26 cellular contexts compared by ENCODE assay signal in the genomic region with DNA sequence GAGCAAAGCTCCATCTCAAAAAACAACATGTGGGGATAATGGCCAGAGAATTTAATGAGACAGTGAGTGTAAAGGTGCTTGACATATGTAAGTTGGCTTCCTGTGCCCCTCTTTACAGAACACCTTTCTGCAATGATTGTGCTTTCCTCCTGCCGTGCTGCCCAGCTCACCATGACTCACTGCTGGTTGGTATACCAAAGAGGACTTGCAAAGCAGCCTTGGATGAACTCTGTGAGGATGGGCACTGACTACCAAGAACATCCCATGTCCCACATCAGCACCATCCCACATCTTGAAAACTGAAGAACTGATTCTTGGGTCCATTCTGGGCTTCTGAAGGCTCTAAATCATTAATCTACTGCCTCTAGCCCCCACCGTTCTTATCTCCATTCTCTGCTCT. TPM values are rescaled to one million over a fixed set of nuclear protein-coding genes. Genes with fewer than 3 reads are reported as not detected.
A peak's percentile ranks its signal among the peaks of the same experiment; 100 is the strongest.
DNase-seq lines count a peak whose midpoint lies in the region; ATAC-seq, FAIRE-seq and TF ChIP-seq lines count a peak whose summit lies in the region.
"Had no signal": no experiment of that assay in that cellular context is flagged by ENCODE, and none has a peak within 500 bp of the region (broad histone marks: within the 10 kb centered on the region; RNA-seq: fewer than 3 reads in every experiment).

No MANE protein-coding gene starts in this region.

- no TSS peak for BruUV-seq in PC-3 (replicated peaks; lab: Mats Ljungman, UMichigan)

- H3K27me3 ChIP-seq in GM23248 (replicated peaks; ENCODE audit: insufficient read depth) = peaks cover 8% of the 10 kb centered on the region
- H3K27me3 ChIP-seq in PC-3 (ENCODE audit: low read length) = no peaks in the 10 kb centered on the region
- no peaks in the 10 kb centered on the region for H3K27me3 ChIP-seq in bronchial epithelial cell (ENCODE audit: control insufficient read depth, insufficient read depth, low read length)
- H3K27me3 ChIP-seq in left lung = no peaks in the 10 kb centered on the region
- H3K27me3 ChIP-seq: BLaER1 treated with 17β-estradiol and CSF1 and Interleukin-3, amounts not matched to agents 10 nM and 100 nM had no signal

- TF ChIP-seq CTCF in PC-3 (conservative IDR thresholded peaks at IDR 0.05; ENCODE audit: low read depth, low read length) (no peak), bronchial epithelial cell (IDR thresholded peaks at IDR 0.05; ENCODE audit: insufficient read depth, low read length, severe bottlenecking) (no peak), left lung (IDR thresholded peaks at IDR 0.05) (no peak)

- no peaks in the 10 kb centered on the region for H3K4me1 ChIP-seq in GM23248 (ENCODE audit: insufficient read depth)
- peaks cover 10% of the 10 kb centered on the region; the same call in 1 of the 2 replicates for H3K4me1 ChIP-seq in PC-3 (ENCODE audit: insufficient read depth, low read length)
- no peaks in the 10 kb centered on the region for H3K4me1 ChIP-seq in left lung

- POLR2A ChIA-PET in PC-3 (lab: Charles Lee; ENCODE audit: unreplicated experiment) = no interaction called here

- CTCF ChIA-PET in PC-3 (lab: Charles Lee) = interaction anchor here (0.6 kb wide), 1 partner anchor 223 kb away, joined by 4 read pairs; no protein-coding TSS in a partner anchor

- no peak overlapping the region for H2AFZ ChIP-seq in GM23248
- no peak overlapping the region for H2AFZ ChIP-seq in PC-3 (ENCODE audit: low read length)

- H3K9me2 ChIP-seq in GM23248 (ENCODE audit: insufficient read depth) (no peaks in the 10 kb centered on the region), PC-3 (replicated peaks; ENCODE audit: low read length) (no peaks in the 10 kb centered on the region)
- H3K9me2 ChIP-seq: SK-N-SH had no signal

- no peaks in the 10 kb centered on the region for H3K36me3 ChIP-seq in GM23248 (ENCODE audit: low read depth)
- no peaks in the 10 kb centered on the region for H3K36me3 ChIP-seq in PC-3 (ENCODE audit: low read depth, low read length)
- no peaks in the 10 kb centered on the region for H3K36me3 ChIP-seq in bronchial epithelial cell (ENCODE audit: control insufficient read depth, insufficient read depth, low read length)
- H3K36me3 ChIP-seq in left lung = no peaks in the 10 kb centered on the region

- ATAC-seq in PC-3 = peak; percentile 96
- ATAC-seq in HG02870 (IDR thresholded peaks at IDR 0.05; ENCODE audit: unreplicated experiment) = no peak
- ATAC-seq in GM21360 (IDR thresholded peaks at IDR 0.05; ENCODE audit: unreplicated experiment) = no peak
- no peak for ATAC-seq in left lung
- no peak for ATAC-seq in GM18861 (IDR thresholded peaks at IDR 0.05; ENCODE audit: unreplicated experiment)

- no peaks in the 10 kb centered on the region for H3F3A ChIP-seq in GM23248 (ENCODE audit: insufficient read depth)
- no peaks in the 10 kb centered on the region for H3F3A ChIP-seq in PC-3 (ENCODE audit: low read length, unreplicated experiment)

- no peaks in the 10 kb centered on the region for H3K79me2 ChIP-seq in GM23248 (ENCODE audit: insufficient read depth)
- H3K79me2 ChIP-seq in PC-3 (ENCODE audit: low read length) = no peaks in the 10 kb centered on the region

- H4K20me1 ChIP-seq in GM23248 (ENCODE audit: insufficient read depth) (no peaks in the 10 kb centered on the region), PC-3 (ENCODE audit: low read length) (no peaks in the 10 kb centered on the region)
- H4K20me1 ChIP-seq: BLaER1 treated with 17β-estradiol and CSF1 and Interleukin-3, amounts not matched to agents 10 nM and 100 nM had no signal

- intact Hi-C loops in PC-3 (cut with micrococcal nuclease) = no loop called here
- intact Hi-C loops in left lung (cut with DNase I) = no loop called here

- FAIRE-seq in bronchial epithelial cell (lab: Jason Lieb, UNC) = no peak
- FAIRE-seq: HTR-8/SVneo had no signal

- DNase-seq in GM23248 = peak; percentile 16
- peak; percentile 68 for DNase-seq in PC-3
- DNase-seq in bronchial epithelial cell (ENCODE audit: low read depth) = peak; percentile 50
- no peak for DNase-seq in left lung
- DNase-seq: ACHN; Calu3; CD4-positive, alpha-beta memory T cell; GDM1; H9; KG1; MV-4-11; NCI-H1105 treated with DMSO at 0.1 percent for 48 hours; NCI-H2029 treated with DMSO at 0.1 percent for 48 hours; NCI-H226; NCI-H526; OCI-M1; SIG-M5; SK-N-SH; T-helper 2 cell had no signal

- H3K27ac ChIP-seq in GM23248 (no peak overlapping the region), PC-3 (ENCODE audit: low read length) (no peak overlapping the region), left lung (no peak overlapping the region)
- H3K27ac ChIP-seq: BLaER1 treated with 17β-estradiol and CSF1 and Interleukin-3, amounts not matched to agents 10 nM and 100 nM; HL-60; RWPE1 had no signal

- H3K9me3 ChIP-seq in GM23248 (ENCODE audit: low read depth) = no peaks in the 10 kb centered on the region
- H3K9me3 ChIP-seq in PC-3 (ENCODE audit: low read length) = no peaks in the 10 kb centered on the region
- peaks cover 0 to 6% of the 10 kb centered on the region in 2 donors for H3K9me3 ChIP-seq in left lung
- H3K9me3 ChIP-seq: SK-N-SH had no signal

- in situ Hi-C loops in GM23248 (cut with MboI) = no loop called here

- no peak overlapping the region for H3K4me3 ChIP-seq in GM23248
- H3K4me3 ChIP-seq in PC-3 (ENCODE audit: low read length) = no peak overlapping the region
- no peak overlapping the region for H3K4me3 ChIP-seq in bronchial epithelial cell (ENCODE audit: low read depth, low read length)
- H3K4me3 ChIP-seq in left lung = no peak overlapping the region
- H3K4me3 ChIP-seq: BLaER1 treated with 17β-estradiol and CSF1 and Interleukin-3, amounts not matched to agents 10 nM and 100 nM had no signal

- H3K9ac ChIP-seq in GM23248 = no peak overlapping the region
- no peak overlapping the region for H3K9ac ChIP-seq in PC-3 (ENCODE audit: low read length)
- H3K9ac ChIP-seq: BLaER1 treated with 17β-estradiol and CSF1 and Interleukin-3, amounts not matched to agents 10 nM and 100 nM; SK-N-SH had no signal

- H3K4me2 ChIP-seq in GM23248 (ENCODE audit: unreplicated experiment) (no peak overlapping the region), PC-3 (ENCODE audit: low read length) (no peak overlapping the region)
- H3K4me2 ChIP-seq: BLaER1 treated with 17β-estradiol and CSF1 and Interleukin-3, amounts not matched to agents 10 nM and 100 nM; SK-N-SH had no signal

- WGBS in GM23248 (ENCODE audit: low coverage in 1 of 2, low lambda C conversion rate in 2 of 2, missing lambda C conversion rate in 2 of 2), 2 experiments = 24 to 33% methylated on average over 2 of the region's 2 CpGs

RNA-seq across cellular contexts. Expression of gene NGEF, which starts 52.2 kb away (rescaled TPM):
- total RNA-seq in GM23248 (2014; rRNA removed; shearing (Covaris generic)) = 0.43 TPM in 1 of 2 replicates, not detected in the other
- 0.35 TPM in 1 of 2 replicates, not detected in the other for polyA plus RNA-seq in GM23248 (2016; fragmentation: Nextera tagmentation; extraction: Ambion mirVana)
- total RNA-seq in PC-3 (2014; rRNA removed) = 71.3 and 80.2 TPM in 2 replicates
- total RNA-seq in bronchial epithelial cell = 0.53 and 6.1 TPM in 2 replicates
- total RNA-seq in left lung = under 1 TPM; 0.26 to 0.71 TPM
- total RNA-seq: CD4-positive, alpha-beta memory T cell had no signal
- polyA plus RNA-seq: CD4-positive, alpha-beta memory T cell had no signal

Comparison
In these comparisons a context has a peak if more than half of its experiments do, and no peak if none do; other contexts are left out.
1. DNase-seq: peak in GM23248 (single experiment), PC-3 (single experiment) and bronchial epithelial cell (single experiment); none in left lung (0 of 2).
2. RNA of gene NGEF, which starts 52.2 kb away (total RNA-seq): 71.3 to 80.2 TPM in PC-3; 0.26 to 0.71 TPM in left lung, 0.53 to 6.1 TPM in bronchial epithelial cell and 0.43 TPM in GM23248; every median in the first group is over 10 times any median in the second.